Comparison of ENCODE assay signal across 13 cellular contexts in the genomic region with DNA sequence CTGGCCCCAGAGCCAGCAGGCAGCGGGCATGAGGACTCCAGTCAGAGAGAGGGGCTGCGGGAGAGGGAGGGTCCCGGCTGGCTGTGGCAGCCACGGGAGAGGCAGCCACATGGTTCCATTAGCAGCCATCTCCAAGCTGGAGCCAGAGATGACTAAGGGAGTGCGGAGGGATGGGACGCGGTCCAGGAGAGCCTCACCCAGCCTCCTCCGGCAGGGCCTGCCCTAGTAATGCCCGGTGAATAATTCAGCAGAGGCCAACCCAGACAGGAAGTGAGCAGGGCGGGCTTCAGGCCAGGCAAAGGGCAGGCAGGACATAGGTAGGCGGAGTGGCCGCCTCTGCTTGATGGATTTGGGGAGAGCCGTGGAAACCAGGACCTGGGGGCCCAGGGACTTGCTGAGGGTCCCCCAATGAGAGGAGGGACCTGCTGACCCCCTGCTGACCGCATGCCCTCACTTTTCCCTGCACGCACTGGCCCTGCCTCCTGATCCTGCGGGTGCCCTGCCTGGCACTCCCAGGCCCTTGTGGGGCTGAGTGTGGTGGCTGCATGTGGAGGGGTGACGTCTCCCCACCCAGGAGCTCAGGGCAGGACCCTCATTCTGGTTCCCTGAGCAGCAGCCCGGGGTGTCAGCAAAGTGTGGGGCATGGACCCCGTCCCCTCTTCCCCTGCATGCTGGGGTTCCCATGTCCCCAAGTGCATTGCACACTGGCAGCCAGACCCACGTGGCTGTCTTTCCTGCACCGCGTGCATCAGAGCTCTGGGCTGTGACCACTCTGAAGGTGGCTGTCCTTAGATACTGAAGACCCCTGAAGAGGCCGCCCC. TPM values are rescaled to one million over a fixed set of nuclear protein-coding genes. Genes with fewer than 3 reads are reported as not detected.
DNase-seq lines count a peak whose midpoint lies in the region; ATAC-seq, FAIRE-seq and TF ChIP-seq lines count a peak whose summit lies in the region.
"Had no signal": no experiment of that assay in that cellular context is flagged by ENCODE, and none has a peak within 500 bp of the region (broad histone marks: within the 10 kb centered on the region; RNA-seq: fewer than 3 reads in every experiment).

No MANE protein-coding gene starts in this region.

- H3K9me3 ChIP-seq in right atrium auricular region, result no peaks in the 10 kb centered on the region
- no peaks in the 10 kb centered on the region for H3K9me3 ChIP-seq in right cardiac atrium (ENCODE audit: control insufficient read depth, low read length)

- H3K36me3 ChIP-seq in right atrium auricular region, result no peaks in the 10 kb centered on the region

- peaks cover 0 to 16% of the 10 kb centered on the region in 2 donors for H3K4me1 ChIP-seq in right atrium auricular region
- peaks cover 1% of the 10 kb centered on the region for H3K4me1 ChIP-seq in right cardiac atrium (ENCODE audit: control insufficient read depth, insufficient read depth, low read length)

- FAIRE-seq in urothelium cell line (lab: Jason Lieb, UNC), result peak; percentile 52

- ATAC-seq in Right ventricle myocardium superior (ENCODE audit: poor library complexity) (no peak), right cardiac atrium (peak; percentile 59 to 79), HG02973 (IDR thresholded peaks at IDR 0.05; ENCODE audit: unreplicated experiment) (no peak)
- ATAC-seq: activated CD4-positive, CD25-positive, alpha-beta regulatory T cell treated with anti-CD3 and anti-CD28 coated beads, Interleukin-2, amount 50 U/mL, for 24 hours; stimulated activated memory B cell treated with anti-CD40 and anti-IgM and Interleukin-4, amounts not matched to agents 10 μg/mL and 1 μg/mL and 100 μg/mL, for 72 hours had no signal

- TF ChIP-seq CTCF in right atrium auricular region (IDR thresholded peaks at IDR 0.05), result no peak

- intact Hi-C loops in Right ventricle myocardium superior (cut with DNase I) (no loop called here), right cardiac atrium (cut with DNase I) (no loop called here)

- H3K27ac ChIP-seq in right atrium auricular region, result no peak overlapping the region
- H3K27ac ChIP-seq in right cardiac atrium (ENCODE audit: low read length), result no peak overlapping the region

- DNase-seq in Right ventricle myocardium superior (peak; percentile 61), right atrium auricular region (ENCODE audit: low spot score) (no peak), amniotic epithelial cell (ENCODE audit: low read depth) (peak; percentile 60), right cardiac atrium (peak; percentile 67 to 81 (median 75)), urothelium cell line (ENCODE audit: low spot score) (peak; percentile 95), activated gamma-delta T cell (lab: John Stamatoyannopoulos, UW) (no peak), NCI-H2029 (lab: John Stamatoyannopoulos, UW) (no peak)
- DNase-seq: activated effector memory CD4-positive, alpha-beta T cell treated with anti-CD3 and anti-CD28 coated beads, Interleukin-2, amount 50 U/mL, for 16 hours; NCI-H2081; SHP77 had no signal

- WGBS in right cardiac atrium, result 59% methylated on average over 23 of the region's 23 CpGs

- H3K4me3 ChIP-seq in right atrium auricular region, result no peak overlapping the region
- no peak overlapping the region for H3K4me3 ChIP-seq in right cardiac atrium (ENCODE audit: low read length)

- H3K27me3 ChIP-seq in right atrium auricular region (no peaks in the 10 kb centered on the region), right cardiac atrium (ENCODE audit: control insufficient read depth, insufficient read depth) (no peaks in the 10 kb centered on the region)

RNA-seq across cellular contexts. Expression of a gene that starts 51.8 kb away (rescaled TPM):
- total RNA-seq in Right ventricle myocardium superior, result 12.1 TPM
- total RNA-seq in right atrium auricular region, result 10 to 100 TPM; 13.4 to 19.8 TPM
- 1 to 10 TPM; 4.1 to 8.4 (median 5.3) TPM for total RNA-seq in right cardiac atrium
- 15.5 TPM for polyA plus RNA-seq in right cardiac atrium

Comparison
In these comparisons a context has a peak if more than half of its experiments do, and no peak if none do; other contexts are left out.
1. ATAC-seq: peak in right cardiac atrium (2 of 2); none in Right ventricle myocardium superior (single experiment) and HG02973 (single experiment).
2. DNase-seq: peak in Right ventricle myocardium superior (single experiment), amniotic epithelial cell (single experiment), right cardiac atrium (3 of 3) and urothelium cell line (single experiment); none in right atrium auricular region (single experiment), activated gamma-delta T cell (single experiment) and NCI-H2029 (single experiment).